ENCODE assay signal across 9 cellular contexts in the genomic region with DNA sequence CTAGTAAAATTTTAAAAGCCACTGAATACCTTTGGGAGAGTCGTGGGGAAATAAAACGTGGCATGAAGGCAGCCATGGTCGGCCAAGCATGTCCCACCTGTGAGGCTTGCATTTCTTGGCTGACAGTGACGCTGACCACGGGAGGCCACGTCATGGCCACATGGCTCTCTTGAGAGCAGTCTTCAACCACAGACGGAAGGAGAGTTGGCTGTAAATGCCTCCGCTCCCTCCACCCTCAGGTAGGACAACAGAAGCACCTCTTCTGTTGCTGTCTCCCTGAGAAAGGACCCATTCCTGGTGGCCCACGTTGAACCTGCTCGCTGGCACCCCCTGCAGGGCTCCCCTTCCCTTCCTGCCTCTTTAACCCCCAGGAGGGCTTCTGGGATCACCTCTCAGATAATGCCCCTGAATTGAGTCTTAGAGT. TPM values are rescaled to one million over a fixed set of nuclear protein-coding genes. Genes with fewer than 3 reads are reported as not detected.
A peak's percentile ranks its signal among the peaks of the same experiment; 100 is the strongest.
DNase-seq lines count a peak whose midpoint lies in the region; ATAC-seq, FAIRE-seq and TF ChIP-seq lines count a peak whose summit lies in the region.
"Had no signal": no experiment of that assay in that cellular context is flagged by ENCODE, and none has a peak within 500 bp of the region (broad histone marks: within the 10 kb centered on the region; RNA-seq: fewer than 3 reads in every experiment).

No MANE protein-coding gene starts in this region.

- H3K9me3 ChIP-seq in A549 (no peaks in the 10 kb centered on the region), T-helper 17 cell (ENCODE audit: control insufficient read depth, low read length, poor library complexity, severe bottlenecking) (no peaks in the 10 kb centered on the region)

- no peak overlapping the region for H3K4me3 ChIP-seq in A549

- 0 out of 3 replicates have a peak, but pooled peaks have one; percentile 18 for TF ChIP-seq CTCF in A549 (IDR thresholded peaks at IDR 0.05)
- TF ChIP-seq CTCF in GM10266 (IDR thresholded peaks at IDR 0.05; ENCODE audit: control insufficient read depth, insufficient read depth, low read depth, missing control alignments) = peak; percentile 48

- no peak for TF ChIP-seq EP300 in A549 (IDR thresholded peaks at IDR 0.05)

- H3K4me1 ChIP-seq in A549 = peaks cover 11% of the 10 kb centered on the region; the same call in 2 of the 3 replicates

- WGBS in A549 (ENCODE audit: missing lambda C conversion rate) = 76% methylated on average over 10 of the region's 10 CpGs

- H3K4me1 Mint-ChIP-seq in T-helper 17 cell = peaks cover 4% of the 10 kb centered on the region

- H3K4me2 ChIP-seq in A549 = no peak overlapping the region

- peak overlapping the region in 1 of 2 experiments; percentile 87; a peak in 3 of 6 replicates for H3K27ac ChIP-seq in A549

- TF ChIP-seq RAD21 in A549 (conservative IDR thresholded peaks at IDR 0.05 in 1 of 2, IDR thresholded peaks at IDR 0.05 in 1 of 2) = peak; percentile 18 to 46; a peak in 2 of 5 replicates

- POLR2A ChIA-PET in A549 (lab: Yijun Ruan, JAX) = no interaction called here

- ATAC-seq in A549 (peak in 1 of 2 experiments; percentile 33; a peak in 1 of 6 replicates), HG03342 (IDR thresholded peaks at IDR 0.05; ENCODE audit: unreplicated experiment) (peak; percentile 56), T-helper 17 cell (peak; percentile 50), HG02588 (IDR thresholded peaks at IDR 0.05; ENCODE audit: unreplicated experiment) (no peak), GM21390 (IDR thresholded peaks at IDR 0.05; ENCODE audit: unreplicated experiment) (no peak)

- H3K4me3 Mint-ChIP-seq in T-helper 17 cell = no peak overlapping the region
- H3K4me3 Mint-ChIP-seq: dendritic cell treated with granulocyte-macrophage colony-stimulating factor and Interleukin-4, amounts not matched to agents 40 ng/mL and 50 ng/mL, for 4 days had no signal

- CTCF ChIA-PET in A549 (lab: Yijun Ruan, JAX) = interaction anchor here (2.3 kb wide), 1 partner anchor 19 kb away, joined by 16 read pairs; no protein-coding TSS in a partner anchor

- no peak for TF ChIP-seq POLR2A in A549 (IDR thresholded peaks at IDR 0.05; ENCODE audit: low read length)

- H3K27ac Mint-ChIP-seq in T-helper 17 cell = no peak overlapping the region
- H3K27ac Mint-ChIP-seq: dendritic cell treated with granulocyte-macrophage colony-stimulating factor and Interleukin-4, amounts not matched to agents 40 ng/mL and 50 ng/mL, for 4 days had no signal

- no peaks in the 10 kb centered on the region for H3K27me3 Mint-ChIP-seq in T-helper 17 cell

- H3K36me3 Mint-ChIP-seq in T-helper 17 cell (ENCODE audit: low read depth) = no peaks in the 10 kb centered on the region

- DNase-seq in A549 (ENCODE audit: low read depth in 1 of 2, low spot score in 1 of 2) (no peak), GM10266 (ENCODE audit: extremely low spot score) (peak; percentile 75), T-helper 17 cell (no peak), kidney tubule cell (ENCODE audit: low spot score) (peak; percentile 98), SIG-M5 treated with dmso at 0.1 percent for 504 hours (lab: John Stamatoyannopoulos, UW; ENCODE audit: unreplicated experiment) (no peak)

- FAIRE-seq in A549 (lab: Jason Lieb, UNC) = no peak

TF ChIP-seq in A549, 52 proteins besides CTCF, POLR2A, EP300 and RAD21 (continues in another document):
- no peak for TF ChIP-seq KDM5A (IDR thresholded peaks at IDR 0.05)
- no peak for TF ChIP-seq RNF2 (IDR thresholded peaks at IDR 0.05; ENCODE audit: borderline replicate concordance, low read depth)
- TF ChIP-seq FOXS1 (CRISPR knock-in tag; IDR thresholded peaks at IDR 0.05) = no peak
- no peak for TF ChIP-seq KDM1A (IDR thresholded peaks at IDR 0.05; ENCODE audit: low read depth)
- no peak for TF ChIP-seq ZC3H11A (IDR thresholded peaks at IDR 0.05)
- no peak for TF ChIP-seq NFE2L2 (conservative IDR thresholded peaks at IDR 0.05; ENCODE audit: low read length)
- TF ChIP-seq, protein P1, sequence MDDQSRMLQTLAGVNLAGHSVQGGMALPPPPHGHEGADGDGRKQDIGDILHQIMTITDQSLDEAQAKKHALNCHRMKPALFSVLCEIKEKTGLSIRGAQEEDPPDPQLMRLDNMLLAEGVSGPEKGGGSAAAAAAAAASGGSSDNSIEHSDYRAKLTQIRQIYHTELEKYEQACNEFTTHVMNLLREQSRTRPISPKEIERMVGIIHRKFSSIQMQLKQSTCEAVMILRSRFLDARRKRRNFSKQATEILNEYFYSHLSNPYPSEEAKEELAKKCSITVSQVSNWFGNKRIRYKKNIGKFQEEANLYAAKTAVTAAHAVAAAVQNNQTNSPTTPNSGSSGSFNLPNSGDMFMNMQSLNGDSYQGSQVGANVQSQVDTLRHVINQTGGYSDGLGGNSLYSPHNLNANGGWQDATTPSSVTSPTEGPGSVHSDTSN (IDR thresholded peaks at IDR 0.05) = no peak
- TF ChIP-seq, protein P2, sequence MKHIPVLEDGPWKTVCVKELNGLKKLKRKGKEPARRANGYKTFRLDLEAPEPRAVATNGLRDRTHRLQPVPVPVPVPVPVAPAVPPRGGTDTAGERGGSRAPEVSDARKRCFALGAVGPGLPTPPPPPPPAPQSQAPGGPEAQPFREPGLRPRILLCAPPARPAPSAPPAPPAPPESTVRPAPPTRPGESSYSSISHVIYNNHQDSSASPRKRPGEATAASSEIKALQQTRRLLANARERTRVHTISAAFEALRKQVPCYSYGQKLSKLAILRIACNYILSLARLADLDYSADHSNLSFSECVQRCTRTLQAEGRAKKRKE (CRISPR knock-in tag; IDR thresholded peaks at IDR 0.05; ENCODE audit: low read depth) = no peak
- no peak for TF ChIP-seq MAZ (IDR thresholded peaks at IDR 0.05; ENCODE audit: borderline replicate concordance, low read depth, low read length)
- no peak for TF ChIP-seq JUNB (IDR thresholded peaks at IDR 0.05)
- TF ChIP-seq FOSL2 (IDR thresholded peaks at IDR 0.05) = no peak
- TF ChIP-seq FOSL2 (CRISPR knock-in tag; IDR thresholded peaks at IDR 0.05) = no peak
- TF ChIP-seq NR3C1 (IDR thresholded peaks at IDR 0.05) = no peak
- no peak for TF ChIP-seq TP53 (CRISPR knock-in tag; IDR thresholded peaks at IDR 0.05)
- TF ChIP-seq POLR2AphosphoS2 (conservative IDR thresholded peaks at IDR 0.05; ENCODE audit: low read length) = no peak
- no peak for TF ChIP-seq TFCP2L1 (CRISPR knock-in tag; IDR thresholded peaks at IDR 0.05)
- TF ChIP-seq, protein P3, sequence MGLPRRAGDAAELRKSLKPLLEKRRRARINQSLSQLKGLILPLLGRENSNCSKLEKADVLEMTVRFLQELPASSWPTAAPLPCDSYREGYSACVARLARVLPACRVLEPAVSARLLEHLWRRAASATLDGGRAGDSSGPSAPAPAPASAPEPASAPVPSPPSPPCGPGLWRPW (IDR thresholded peaks at IDR 0.05) = no peak
- TF ChIP-seq, protein P4, sequence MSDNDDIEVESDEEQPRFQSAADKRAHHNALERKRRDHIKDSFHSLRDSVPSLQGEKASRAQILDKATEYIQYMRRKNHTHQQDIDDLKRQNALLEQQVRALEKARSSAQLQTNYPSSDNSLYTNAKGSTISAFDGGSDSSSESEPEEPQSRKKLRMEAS (IDR thresholded peaks at IDR 0.05) = no peak
- TF ChIP-seq, protein P5, sequence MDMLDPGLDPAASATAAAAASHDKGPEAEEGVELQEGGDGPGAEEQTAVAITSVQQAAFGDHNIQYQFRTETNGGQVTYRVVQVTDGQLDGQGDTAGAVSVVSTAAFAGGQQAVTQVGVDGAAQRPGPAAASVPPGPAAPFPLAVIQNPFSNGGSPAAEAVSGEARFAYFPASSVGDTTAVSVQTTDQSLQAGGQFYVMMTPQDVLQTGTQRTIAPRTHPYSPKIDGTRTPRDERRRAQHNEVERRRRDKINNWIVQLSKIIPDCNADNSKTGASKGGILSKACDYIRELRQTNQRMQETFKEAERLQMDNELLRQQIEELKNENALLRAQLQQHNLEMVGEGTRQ (IDR thresholded peaks at IDR 0.05) = no peak
- TF ChIP-seq RCOR1 (IDR thresholded peaks at IDR 0.05; ENCODE audit: low read depth, low read length) = no peak

RNA-seq across cellular contexts. Expression of a gene that starts 10.6 kb away (rescaled TPM):
- polyA plus RNA-seq in A549 (2011; rRNA removed) (not detected in 2 replicates), A549 (2017; fragmentation: RNase III; extraction: RNeasy Plus Mini Kit Qiagen cat#74134 plus additional on column Dnase treatment) (not detected in 3 replicates)
- not detected in 2 replicates for polyA plus RNA-seq in A549 (2012; cell fraction: cytosol; rRNA removed)
- not detected in 2 replicates for polyA plus RNA-seq in A549 (2012; cell fraction: nucleus; rRNA removed)
- polyA minus RNA-seq in A549 (2011; rRNA and poly(A)+ RNA removed) = not detected in 2 replicates
- 1 to 10 TPM in 1 of 2 donors, under 1 TPM in 1; 0.63 to 3.2 TPM for total RNA-seq in T-helper 17 cell

RNA-seq across cellular contexts. Expression of a gene that starts 11.1 kb away (rescaled TPM):
- 5.4 and 6.9 TPM in 2 replicates for polyA plus RNA-seq in A549 (2011; rRNA removed)
- polyA plus RNA-seq in A549 (2012; cell fraction: cytosol; rRNA removed) = 28.5 and 47.8 TPM in 2 replicates
- polyA plus RNA-seq in A549 (2012; cell fraction: nucleus; rRNA removed) = 69.4 and 124 TPM in 2 replicates
- 37.8 to 43.2 TPM (median 41.5 TPM) in 3 replicates for polyA plus RNA-seq in A549 (2017; fragmentation: RNase III; extraction: RNeasy Plus Mini Kit Qiagen cat#74134 plus additional on column Dnase treatment)
- 5.0 and 10.7 TPM in 2 replicates for polyA minus RNA-seq in A549 (2011; rRNA and poly(A)+ RNA removed)
- 100 to 1,000 TPM; 112 to 113 TPM for total RNA-seq in T-helper 17 cell

RNA-seq across cellular contexts. Expression of a gene that starts 22.1 kb away (rescaled TPM):
- 67.8 and 78.5 TPM in 2 replicates for polyA plus RNA-seq in A549 (2011; rRNA removed)
- polyA plus RNA-seq in A549 (2012; cell fraction: cytosol; rRNA removed) = 120 and 188 TPM in 2 replicates
- polyA plus RNA-seq in A549 (2012; cell fraction: nucleus; rRNA removed) = 132 and 182 TPM in 2 replicates
- polyA plus RNA-seq in A549 (2017; fragmentation: RNase III; extraction: RNeasy Plus Mini Kit Qiagen cat#74134 plus additional on column Dnase treatment) = 53.4 to 58.4 TPM (median 56.9 TPM) in 3 replicates
- 33.4 and 59.6 TPM in 2 replicates for polyA minus RNA-seq in A549 (2011; rRNA and poly(A)+ RNA removed)
- under 1 TPM; 0.29 to 0.85 TPM for total RNA-seq in T-helper 17 cell

RNA-seq across cellular contexts. Expression of a gene that starts 29.9 kb away (rescaled TPM):
- 17.6 and 18.0 TPM in 2 replicates for polyA plus RNA-seq in A549 (2011; rRNA removed)
- polyA plus RNA-seq in A549 (2012; cell fraction: cytosol; rRNA removed) = 43.0 and 56.5 TPM in 2 replicates
- 199 and 307 TPM in 2 replicates for polyA plus RNA-seq in A549 (2012; cell fraction: nucleus; rRNA removed)
- 48.5 to 71.0 TPM (median 60.7 TPM) in 3 replicates for polyA plus RNA-seq in A549 (2017; fragmentation: RNase III; extraction: RNeasy Plus Mini Kit Qiagen cat#74134 plus additional on column Dnase treatment)
- polyA minus RNA-seq in A549 (2011; rRNA and poly(A)+ RNA removed) = 17.4 and 29.8 TPM in 2 replicates
- total RNA-seq in T-helper 17 cell = 10 to 100 TPM; 37.6 to 39.6 TPM

Comparison
In these comparisons a context has a peak if more than half of its experiments do, and no peak if none do; other contexts are left out.
1. ATAC-seq: peak in HG03342 (single experiment) and T-helper 17 cell (single experiment); none in HG02588 (single experiment) and GM21390 (single experiment).
2. DNase-seq: peak in GM10266 (single experiment) and kidney tubule cell (single experiment); none in A549 (0 of 2), T-helper 17 cell (0 of 3) and SIG-M5 treated with dmso at 0.1 percent for 504 hours (single experiment).